11 cellular contexts compared by ENCODE assay signal in genomic region chr1:212138441-212138840, GRCh38.
"Had no signal": no experiment of that assay in that cellular context is flagged by ENCODE, and none has a peak within 500 bp of the region (broad histone marks: within the 10 kb centered on the region; RNA-seq: fewer than 3 reads in every experiment).

No MANE protein-coding gene starts in this region.

- H3K27ac Mint-ChIP-seq: activated CD4-positive, alpha-beta memory T cell treated with anti-CD3 and anti-CD28 coated beads, Interleukin-2, amount 10 ng/mL, durations not matched to agents 7 days and 5 days; activated naive CD8-positive, alpha-beta T cell treated with anti-CD3 and anti-CD28 coated beads, Interleukin-2, amount 10 ng/mL, durations not matched to agents 7 days and 5 days; activated T-cell treated with anti-CD3 and anti-CD28 coated beads, Interleukin-2, amount 50 U/mL, for 72 hours; T-helper 2 cell treated with Interferon-gamma antibody and Interleukin-4, amounts not matched to agents 5 μg/mL and 100 μg/mL, for 36 hours had no signal

- DNase-seq: activated CD4-positive, alpha-beta memory T cell treated with anti-CD3 and anti-CD28 coated beads, Interleukin-2, amount 10 ng/mL, durations not matched to agents 7 days and 5 days; activated naive CD8-positive, alpha-beta T cell treated with anti-CD3 and anti-CD28 coated beads, Interleukin-2, amount 10 ng/mL, durations not matched to agents 7 days and 5 days; activated T-cell treated with anti-CD3 and anti-CD28 coated beads, Interleukin-2, amount 50 U/mL, for 72 hours; islet precursor cell; naive B cell; SW 1271; thyroid gland had no signal

- H3K9me3 Mint-ChIP-seq: activated CD4-positive, alpha-beta memory T cell treated with anti-CD3 and anti-CD28 coated beads, Interleukin-2, amount 10 ng/mL, durations not matched to agents 7 days and 5 days had no signal

- H3K36me3 Mint-ChIP-seq: naive B cell had no signal

- H3K4me1 Mint-ChIP-seq: activated CD4-positive, alpha-beta memory T cell treated with anti-CD3 and anti-CD28 coated beads, Interleukin-2, amount 10 ng/mL, durations not matched to agents 7 days and 5 days; activated naive CD8-positive, alpha-beta T cell treated with anti-CD3 and anti-CD28 coated beads, Interleukin-2, amount 10 ng/mL, durations not matched to agents 7 days and 5 days had no signal

- H3K9me3 ChIP-seq: prostate gland, thyroid gland had no signal

- H3K27me3 Mint-ChIP-seq: activated CD4-positive, alpha-beta memory T cell treated with anti-CD3 and anti-CD28 coated beads, Interleukin-2, amount 10 ng/mL, durations not matched to agents 7 days and 5 days; activated naive CD8-positive, alpha-beta T cell treated with anti-CD3 and anti-CD28 coated beads, Interleukin-2, amount 10 ng/mL, durations not matched to agents 7 days and 5 days; naive B cell had no signal

- H3K36me3 ChIP-seq: ascending aorta, prostate gland, thyroid gland had no signal

- H3K27ac ChIP-seq: ascending aorta, prostate gland, thyroid gland had no signal

- H3K27me3 ChIP-seq: ascending aorta, thyroid gland had no signal

- H3K4me1 ChIP-seq: ascending aorta, prostate gland had no signal

- H3K4me3 ChIP-seq: ascending aorta, lung, prostate gland, thyroid gland had no signal

- H3K4me3 Mint-ChIP-seq: activated CD4-positive, alpha-beta memory T cell treated with anti-CD3 and anti-CD28 coated beads, Interleukin-2, amount 10 ng/mL, durations not matched to agents 7 days and 5 days; activated naive CD8-positive, alpha-beta T cell treated with anti-CD3 and anti-CD28 coated beads, Interleukin-2, amount 10 ng/mL, durations not matched to agents 7 days and 5 days; activated T-cell treated with anti-CD3 and anti-CD28 coated beads, Interleukin-2, amount 50 U/mL, for 72 hours; naive B cell; T-helper 2 cell treated with Interferon-gamma antibody and Interleukin-4, amounts not matched to agents 5 μg/mL and 100 μg/mL, for 36 hours had no signal

- ATAC-seq: activated T-cell treated with anti-CD3 and anti-CD28 coated beads, Interleukin-2, amount 50 U/mL, for 72 hours had no signal
